Comparison of ENCODE assay signal across 8 cellular contexts in the genomic region with DNA sequence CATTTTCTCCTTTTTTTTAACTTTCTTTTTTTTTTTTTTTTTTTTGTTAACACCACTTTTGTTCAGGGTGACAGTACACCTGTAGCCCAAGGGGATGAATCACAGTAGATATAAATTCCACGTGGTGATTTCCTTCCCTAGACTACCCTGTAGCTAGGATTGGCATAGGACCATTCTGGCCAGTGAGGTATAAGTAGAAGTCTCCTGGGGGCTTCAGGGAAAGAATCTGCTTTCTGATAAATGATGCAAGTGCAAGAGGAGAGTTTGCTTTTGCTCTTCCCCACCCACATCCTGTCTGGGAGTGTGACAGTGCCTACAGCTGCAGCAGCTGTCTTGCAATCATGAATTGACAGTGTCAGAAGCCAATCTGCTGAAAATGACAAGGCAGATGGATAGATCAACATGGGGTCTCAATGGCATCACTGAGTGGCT.
DNase-seq lines count a peak whose midpoint lies in the region; ATAC-seq lines count a peak whose summit lies in the region.

No MANE protein-coding gene starts in this region.

- peak; percentile 88 for ATAC-seq in HG03039 (IDR thresholded peaks at IDR 0.05; ENCODE audit: unreplicated experiment)

- DNase-seq in NCI-H510A (lab: John Stamatoyannopoulos, UW) (peak; percentile 8), NCI-H510A treated with DMSO at 0.1 percent for 48 hours (lab: John Stamatoyannopoulos, UW) (no peak), NOMO-1 treated with dmso at 0.1 percent for 144 hours (lab: John Stamatoyannopoulos, UW; ENCODE audit: unreplicated experiment) (peak; percentile 25), NCI-H1048 (lab: John Stamatoyannopoulos, UW) (no peak), NCI-H2107 (lab: John Stamatoyannopoulos, UW) (no peak)
- peak; percentile 79 for DNase-seq in activated effector memory CD4-positive, alpha-beta T cell treated with anti-CD3 and anti-CD28 coated beads, Interleukin-2, amount 50 U/mL, for 16 hours
- peak in 2 of 3 experiments; percentile 24 to 47 for DNase-seq in stimulated activated CD4-positive, alpha-beta T cell treated with anti-CD3 and anti-CD28 coated beads, TNF-alpha, amount 100 ng/mL, for 4 hours (ENCODE audit: low read depth in 3 of 3)

Comparison
In these comparisons a context has a peak if more than half of its experiments do, and no peak if none do; other contexts are left out.
1. DNase-seq: peak in NCI-H510A (single experiment), NOMO-1 treated with dmso at 0.1 percent for 144 hours (single experiment), activated effector memory CD4-positive, alpha-beta T cell treated with anti-CD3 and anti-CD28 coated beads, Interleukin-2, amount 50 U/mL, for 16 hours (single experiment) and stimulated activated CD4-positive, alpha-beta T cell treated with anti-CD3 and anti-CD28 coated beads, TNF-alpha, amount 100 ng/mL, for 4 hours (2 of 3); none in NCI-H510A treated with DMSO at 0.1 percent for 48 hours (single experiment), NCI-H1048 (single experiment) and NCI-H2107 (single experiment).